In genomic region chr6:57021086-57021720, GRCh38 we compare ENCODE assay signal across 9 cellular contexts. TPM values are rescaled to one million over a fixed set of nuclear protein-coding genes. Genes with fewer than 3 reads are reported as not detected.
DNase-seq lines count a peak whose midpoint lies in the region; ATAC-seq and TF ChIP-seq lines count a peak whose summit lies in the region.
"Had no signal": no experiment of that assay in that cellular context is flagged by ENCODE, and none has a peak within 500 bp of the region (broad histone marks: within the 10 kb centered on the region; RNA-seq: fewer than 3 reads in every experiment).

No MANE protein-coding gene starts in this region.

- CTCF ChIA-PET in CD4-positive, alpha-beta memory T cell (lab: Charles Lee; ENCODE audit: partially characterized antibody), result interaction anchor here (0.7 to 2.1 kb wide), 22 partner anchors 9 to 311 kb away, joined by 3 to 7 read pairs (median 3); partner anchors contain the start of gene KIAA1586

- no peak overlapping the region for H3K4me3 ChIP-seq in CD4-positive, alpha-beta memory T cell (ENCODE audit: low read length in 2 of 2)
- no peak overlapping the region for H3K4me3 ChIP-seq in astrocyte of the cerebellum (ENCODE audit: low read depth, low read length)
- H3K4me3 ChIP-seq: SJCRH30 had no signal

- in situ Hi-C loops in astrocyte of the cerebellum (cut with HindIII; ENCODE audit: low sequenced_read_pairs), result no loop called here

- H3K36me3 ChIP-seq in CD4-positive, alpha-beta memory T cell (ENCODE audit: insufficient read depth, low read length), result no peaks in the 10 kb centered on the region
- H3K36me3 ChIP-seq: SJCRH30 had no signal

- intact Hi-C loops in CD4-positive, alpha-beta memory T cell (cut with micrococcal nuclease), result loop anchor here (1.0 to 2.0 kb wide), 2 partner anchors 117 to 296 kb away; partner anchors contain the start of gene PRIM2
- intact Hi-C loops in posterior vena cava (cut with DNase I), result loop anchor here (10.0 kb wide), 1 partner anchor 116 kb away; no protein-coding TSS in a partner anchor

- POLR2A ChIA-PET in CD4-positive, alpha-beta memory T cell (lab: Charles Lee; ENCODE audit: partially characterized antibody), result no interaction called here

- H3K27me3 Mint-ChIP-seq in CD4-positive, alpha-beta memory T cell, result peaks cover 6 to 9% of the 10 kb centered on the region in 2 donors

- H3K4me1 ChIP-seq in CD4-positive, alpha-beta memory T cell (ENCODE audit: insufficient read depth, low read length), result no peaks in the 10 kb centered on the region

- no peaks in the 10 kb centered on the region for H3K4me1 Mint-ChIP-seq in CD4-positive, alpha-beta memory T cell

- peaks cover 3% of the 10 kb centered on the region for H3K27me3 ChIP-seq in CD4-positive, alpha-beta memory T cell (ENCODE audit: insufficient read depth, low read length)
- H3K27me3 ChIP-seq: SJCRH30 had no signal

- H3K27ac Mint-ChIP-seq in CD4-positive, alpha-beta memory T cell, result no peak overlapping the region

- peak; percentile 84 for ATAC-seq in GM18870 (IDR thresholded peaks at IDR 0.05; ENCODE audit: unreplicated experiment)
- ATAC-seq in HG03354 (IDR thresholded peaks at IDR 0.05; ENCODE audit: poor library complexity, severe bottlenecking, unreplicated experiment), result peak; percentile 89

- peaks cover 0 to 8% of the 10 kb centered on the region in 2 donors for H3K36me3 Mint-ChIP-seq in CD4-positive, alpha-beta memory T cell

- H3K9me3 ChIP-seq in CD4-positive, alpha-beta memory T cell (ENCODE audit: control insufficient read depth in 1 of 2, low read length in 2 of 2), result no peaks in the 10 kb centered on the region
- H3K9me3 ChIP-seq: SJCRH30 had no signal

- H3K27ac ChIP-seq in CD4-positive, alpha-beta memory T cell (ENCODE audit: low read depth, low read length), result no peak overlapping the region
- H3K27ac ChIP-seq: SJCRH30 had no signal

- TF ChIP-seq CTCF in astrocyte of the cerebellum (IDR thresholded peaks at IDR 0.05; ENCODE audit: low read depth, low read length, missing control alignments), result peak; percentile 29

- H3K4me3 Mint-ChIP-seq in CD4-positive, alpha-beta memory T cell, result no peak overlapping the region

- peak in 4 of 5 donors; percentile 9 to 22 (median 12) for DNase-seq in CD4-positive, alpha-beta memory T cell
- peak; percentile 24 for DNase-seq in NCI-H460 (ENCODE audit: extremely low read depth, low read depth)
- peak; percentile 40 for DNase-seq in astrocyte of the cerebellum (ENCODE audit: low read depth)
- DNase-seq in iPS-NIHi7 (ENCODE audit: extremely low spot score), result peak; percentile 63
- peak; percentile 35 for DNase-seq in stromal cell of bone marrow (ENCODE audit: low read depth)
- DNase-seq in posterior vena cava (ENCODE audit: low spot score), result no peak

- H3K9me3 Mint-ChIP-seq in CD4-positive, alpha-beta memory T cell, result peaks cover 6 to 25% (median 19%) of the 10 kb centered on the region in 8 donors

RNA-seq across cellular contexts. Expression of gene KIAA1586, which starts 25.3 kb away (rescaled TPM):
- total RNA-seq in CD4-positive, alpha-beta memory T cell, result 10 to 100 TPM; 20.4 to 20.7 TPM
- 10 to 100 TPM in 1 of 2 donors, 1 to 10 TPM in 1; 4.9 to 10.4 TPM for polyA plus RNA-seq in CD4-positive, alpha-beta memory T cell
- 10.1 and 10.6 TPM in 2 replicates for total RNA-seq in NCI-H460 (2014; rRNA removed; shearing (Covaris generic))
- 7.4 and 10.4 TPM in 2 replicates for polyA plus RNA-seq in NCI-H460 (2014; cell fraction: nucleus; rRNA removed)
- total RNA-seq in posterior vena cava, result 10 to 100 TPM; 15.3 to 15.8 TPM
